9 cellular contexts compared by ENCODE assay signal in the genomic region with DNA sequence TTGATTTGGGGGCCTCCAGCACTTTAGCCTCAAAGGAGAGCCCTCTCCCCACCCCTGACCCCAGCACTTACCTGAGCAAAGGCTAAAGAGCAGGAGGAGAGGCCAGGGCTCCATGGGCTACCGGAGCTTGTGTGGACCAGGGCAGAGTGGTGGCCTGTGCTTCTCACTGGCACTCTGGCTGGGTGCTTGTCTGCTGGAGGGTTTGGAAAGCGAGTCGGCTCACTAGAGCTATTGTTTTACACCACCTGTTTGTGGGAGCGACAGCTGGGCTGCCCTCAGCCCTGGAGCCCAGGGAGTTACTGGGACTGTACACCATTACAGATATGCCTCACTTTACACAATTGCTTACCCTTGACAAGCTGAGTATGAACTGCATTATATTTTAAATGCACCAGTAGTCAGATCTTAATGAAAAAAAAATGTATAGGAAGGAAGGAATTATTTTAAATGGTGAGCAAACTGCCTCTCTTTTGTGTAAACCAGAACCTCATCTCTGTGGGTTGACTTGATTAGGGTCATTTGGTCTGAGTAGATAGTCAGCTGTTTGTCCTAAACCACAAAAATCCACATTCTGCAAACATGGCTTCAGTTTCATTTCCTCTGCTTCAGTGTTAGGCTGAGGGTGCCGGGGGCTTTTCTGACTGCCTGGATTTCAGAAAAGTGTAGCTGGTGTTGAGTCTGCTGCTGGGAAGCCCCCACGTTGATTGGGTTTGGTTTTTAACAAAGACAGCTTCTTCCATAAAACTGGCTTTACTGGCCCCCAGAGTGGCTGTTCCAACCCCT. TPM values are rescaled to one million over a fixed set of nuclear protein-coding genes. Genes with fewer than 3 reads are reported as not detected.
DNase-seq lines count a peak whose midpoint lies in the region; ATAC-seq and TF ChIP-seq lines count a peak whose summit lies in the region.
"Had no signal": no experiment of that assay in that cellular context is flagged by ENCODE, and none has a peak within 500 bp of the region (broad histone marks: within the 10 kb centered on the region; RNA-seq: fewer than 3 reads in every experiment).

A gene (minus strand): TSS at position 192 of the 783 bp plus-strand sequence. CDS start 78 bp downstream, at position 114.

- peak within 1 kb of the TSS; percentile 86 for H4K91ac ChIP-seq in mesenchymal stem cell (ENCODE audit: low read length)

- H3K9me3 ChIP-seq in PC-3 (ENCODE audit: low read length), result no peaks in the 10 kb centered on the region
- no peaks in the 10 kb centered on the region for H3K9me3 ChIP-seq in mesenchymal stem cell (ENCODE audit: control insufficient read depth, low read length)

- no peaks in the 10 kb centered on the region for H3K27me3 ChIP-seq in PC-3 (ENCODE audit: low read length)
- H3K27me3 ChIP-seq in mesenchymal stem cell (ENCODE audit: control insufficient read depth in 1 of 2, insufficient read depth in 1 of 2, low read length in 2 of 2), result peaks cover 0 to 28% of the 10 kb centered on the region in 2 experiments

- H3K36me3 ChIP-seq in PC-3 (ENCODE audit: low read depth, low read length) (no peaks in the 10 kb centered on the region), mesenchymal stem cell (ENCODE audit: control insufficient read depth in 1 of 2, insufficient read depth in 2 of 2, low read depth in 1 of 2, low read length in 2 of 2) (no peaks in the 10 kb centered on the region)

- H3K14ac ChIP-seq in mesenchymal stem cell (ENCODE audit: low read length in 2 of 2), result peak within 1 kb of the TSS in 1 of 2 experiments; percentile 31

- no peak within 1 kb of the TSS for H2BK15ac ChIP-seq in mesenchymal stem cell (ENCODE audit: low read depth, poor library complexity, severe bottlenecking)

- ATAC-seq in HG03432 (IDR thresholded peaks at IDR 0.05; ENCODE audit: unreplicated experiment), result peak; percentile 76
- peak; percentile 76 for ATAC-seq in PC-3
- no peak for ATAC-seq in HG02763 (IDR thresholded peaks at IDR 0.05; ENCODE audit: unreplicated experiment)

- WGBS in mesenchymal stem cell, result 49% methylated on average over 5 of the region's 6 CpGs

- H3K9me2 ChIP-seq in PC-3 (replicated peaks; ENCODE audit: low read length), result no peaks in the 10 kb centered on the region

- H3K27ac ChIP-seq in PC-3 (ENCODE audit: low read length) (no peak within 1 kb of the TSS), mesenchymal stem cell (ENCODE audit: low read length, poor library complexity, severe bottlenecking) (no peak within 1 kb of the TSS)

- H3K4me1 ChIP-seq in PC-3 (ENCODE audit: insufficient read depth, low read length), result peaks cover 30% of the 10 kb centered on the region
- H3K4me1 ChIP-seq in mesenchymal stem cell (ENCODE audit: control insufficient read depth, insufficient read depth, low read depth, low read length), result peaks cover 10% of the 10 kb centered on the region

- no peaks in the 10 kb centered on the region for H3K79me2 ChIP-seq in PC-3 (ENCODE audit: low read length)

- BruUV-seq in PC-3 (replicated peaks; lab: Mats Ljungman, UMichigan), result TSS peak; percentile 35

- intact Hi-C loops in PC-3 (cut with micrococcal nuclease), result loop anchor here (5.0 kb wide), 1 partner anchor 1238 kb away; a partner anchor contains a TSS

- no peaks in the 10 kb centered on the region for H3F3A ChIP-seq in PC-3 (ENCODE audit: low read length, unreplicated experiment)

- peak; percentile 29 for DNase-seq in GM03348 (ENCODE audit: low spot score)
- DNase-seq in PC-3, result peak; percentile 63
- peak; percentile 71 for DNase-seq in mesenchymal stem cell
- no peak for DNase-seq in COR-L47 (lab: John Stamatoyannopoulos, UW)
- no peak for DNase-seq in GF-D8 (lab: John Stamatoyannopoulos, UW)
- DNase-seq in Ammon's horn (ENCODE audit: low spot score), result no peak

- peak within 1 kb of the TSS; percentile 20 for H2AK5ac ChIP-seq in mesenchymal stem cell (ENCODE audit: low read length, severe bottlenecking)

- peak within 1 kb of the TSS; percentile 80 for H4K8ac ChIP-seq in mesenchymal stem cell (ENCODE audit: low read length)

- no peak within 1 kb of the TSS for H2BK5ac ChIP-seq in mesenchymal stem cell (ENCODE audit: low read depth, low read length, poor library complexity, severe bottlenecking)

- H3K4ac ChIP-seq in mesenchymal stem cell (ENCODE audit: low read depth in 1 of 2, low read length in 2 of 2), result peak within 1 kb of the TSS; percentile 43 to 84

- peak within 1 kb of the TSS; percentile 30 to 99 for H2BK12ac ChIP-seq in mesenchymal stem cell (ENCODE audit: low read length in 2 of 2)

- peak within 1 kb of the TSS in 1 of 2 experiments; percentile 54 for H3K23ac ChIP-seq in mesenchymal stem cell (ENCODE audit: low read length in 2 of 2)

- H3K4me2 ChIP-seq in PC-3 (ENCODE audit: low read length), result peak within 1 kb of the TSS; percentile 50
- H3K4me2 ChIP-seq in mesenchymal stem cell (ENCODE audit: low read length, poor library complexity, severe bottlenecking), result no peak within 1 kb of the TSS

- H2BK120ac ChIP-seq in mesenchymal stem cell (ENCODE audit: low read depth, low read length), result peak within 1 kb of the TSS; percentile 80

- H3K18ac ChIP-seq in mesenchymal stem cell (ENCODE audit: low read depth in 1 of 2, low read length in 2 of 2), result peak within 1 kb of the TSS; percentile 82 to 95

- POLR2A ChIA-PET in PC-3 (lab: Charles Lee; ENCODE audit: unreplicated experiment), result no interaction called here

- no peaks in the 10 kb centered on the region for H4K20me1 ChIP-seq in PC-3 (ENCODE audit: low read length)

- CTCF ChIA-PET in PC-3 (lab: Charles Lee), result interaction anchor here (0.8 to 1.8 kb wide), 3 partner anchors 15 to 61 kb away, joined by 3 to 25 read pairs (median 6); no protein-coding TSS in a partner anchor

- no peak within 1 kb of the TSS for H3K4me3 ChIP-seq in PC-3 (ENCODE audit: low read length)
- H3K4me3 ChIP-seq in mesenchymal stem cell (ENCODE audit: insufficient read depth in 1 of 2, low read depth in 1 of 2, low read length in 2 of 2), result no peak within 1 kb of the TSS

- no peak for TF ChIP-seq CTCF in PC-3 (conservative IDR thresholded peaks at IDR 0.05; ENCODE audit: low read depth, low read length)

- H2AFZ ChIP-seq in PC-3 (ENCODE audit: low read length), result no peak within 1 kb of the TSS
- H2AFZ ChIP-seq in mesenchymal stem cell (ENCODE audit: low read depth, low read length), result no peak within 1 kb of the TSS

- H3K9ac ChIP-seq in PC-3 (ENCODE audit: low read length) (no peak within 1 kb of the TSS), mesenchymal stem cell (ENCODE audit: low read length) (no peak within 1 kb of the TSS)

- H3K79me1 ChIP-seq in mesenchymal stem cell (replicated peaks; ENCODE audit: low read length, poor library complexity, severe bottlenecking), result no peaks in the 10 kb centered on the region

RNA-seq across cellular contexts. Expression of the gene that starts here (rescaled TPM):
- 0.23 and 1.8 TPM in 2 replicates for total RNA-seq in PC-3 (2014; rRNA removed)
- polyA plus RNA-seq in mesenchymal stem cell (2013, experiment 1 of 2), result 6.4 TPM
- 6.1 TPM for polyA plus RNA-seq in mesenchymal stem cell (2013, experiment 2 of 2)
- total RNA-seq: T-helper 2 cell treated with Interferon-gamma antibody and Interleukin-4, amounts not matched to agents 100 ng/mL and 5 ng/mL, for 36 hours had no signal

Comparison
In these comparisons a context has a peak if more than half of its experiments do, and no peak if none do; other contexts are left out.
1. DNase-seq: peak in GM03348 (single experiment), PC-3 (single experiment) and mesenchymal stem cell (single experiment); none in COR-L47 (single experiment), GF-D8 (single experiment) and Ammon's horn (single experiment).